ENCODE assay signal across 1 cellular context in the genomic region with DNA sequence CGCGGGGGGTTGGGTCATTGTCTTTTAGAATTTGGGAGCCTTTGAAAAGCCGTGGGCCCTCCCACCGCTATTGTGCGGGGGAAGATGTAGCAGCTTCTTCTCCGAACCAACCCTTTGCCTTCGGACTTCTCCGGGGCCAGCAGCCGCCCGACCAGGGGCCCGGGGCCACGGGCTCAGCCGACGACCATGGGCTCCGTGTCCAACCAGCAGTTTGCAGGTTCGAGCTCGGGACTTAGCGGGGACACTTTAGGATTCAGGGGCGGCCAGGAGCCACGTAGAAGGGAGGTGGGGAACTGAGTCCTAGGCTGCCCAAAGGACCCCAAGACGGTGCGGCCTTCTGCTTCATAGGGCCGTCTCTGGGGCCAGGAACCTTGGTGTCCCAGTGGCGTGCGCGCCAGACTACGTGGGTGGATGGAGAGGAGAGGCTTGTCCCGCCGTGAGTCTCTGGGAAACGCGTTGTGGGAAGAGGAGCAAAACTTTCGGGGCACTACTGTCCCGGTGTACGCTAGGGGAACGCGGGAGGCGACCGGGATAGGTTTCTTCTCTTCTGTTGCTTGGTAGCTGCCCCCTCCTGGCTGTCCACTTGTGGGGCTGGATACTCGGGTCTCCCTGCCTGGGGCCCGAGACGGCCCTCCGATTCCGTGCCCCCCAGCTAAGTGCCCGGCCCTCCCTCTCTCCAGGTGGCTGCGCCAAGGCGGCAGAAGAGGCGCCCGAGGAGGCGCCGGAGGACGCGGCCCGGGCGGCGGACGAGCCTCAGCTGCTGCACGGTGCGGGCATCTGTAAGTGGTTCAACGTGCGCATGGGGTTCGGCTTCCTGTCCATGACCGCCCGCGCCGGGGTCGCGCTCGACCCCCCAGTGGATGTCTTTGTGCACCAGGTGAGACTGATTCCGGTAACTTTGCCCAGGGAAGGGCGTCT.
TF ChIP-seq lines count a peak whose summit lies in the region.

A gene with protein sequence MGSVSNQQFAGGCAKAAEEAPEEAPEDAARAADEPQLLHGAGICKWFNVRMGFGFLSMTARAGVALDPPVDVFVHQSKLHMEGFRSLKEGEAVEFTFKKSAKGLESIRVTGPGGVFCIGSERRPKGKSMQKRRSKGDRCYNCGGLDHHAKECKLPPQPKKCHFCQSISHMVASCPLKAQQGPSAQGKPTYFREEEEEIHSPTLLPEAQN (plus strand): TSS at position 112 of the 918 bp plus-strand sequence. CDS start 75 bp downstream, at position 187.

TF ChIP-seq in WTC11, 78 proteins besides CTCF, POLR2A, EP300 and RAD21 (continued from another document):
- TF ChIP-seq NFATC4 (CRISPR knock-in tag; IDR thresholded peaks at IDR 0.05) = 0 out of 2 replicates have a peak, but pooled peaks have one; percentile 14
- TF ChIP-seq RELA (CRISPR knock-in tag; IDR thresholded peaks at IDR 0.05; ENCODE audit: borderline replicate concordance) = 0 out of 2 replicates have a peak, but pooled peaks have one; percentile 32
- TF ChIP-seq HMGA2 (CRISPR knock-in tag; IDR thresholded peaks at IDR 0.05) = no peak
- TF ChIP-seq, protein P1, sequence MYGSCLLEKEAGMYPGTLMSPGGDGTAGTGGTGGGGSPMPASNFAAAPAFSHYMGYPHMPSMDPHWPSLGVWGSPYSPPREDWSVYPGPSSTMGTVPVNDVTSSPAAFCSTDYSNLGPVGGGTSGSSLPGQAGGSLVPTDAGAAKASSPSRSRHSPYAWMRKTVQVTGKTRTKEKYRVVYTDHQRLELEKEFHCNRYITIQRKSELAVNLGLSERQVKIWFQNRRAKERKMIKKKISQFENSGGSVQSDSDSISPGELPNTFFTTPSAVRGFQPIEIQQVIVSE (CRISPR knock-in tag; IDR thresholded peaks at IDR 0.05; ENCODE audit: borderline replicate concordance) = no peak
- TF ChIP-seq CREM (CRISPR knock-in tag; IDR thresholded peaks at IDR 0.05) = no peak
- TF ChIP-seq TCF7 (CRISPR knock-in tag; IDR thresholded peaks at IDR 0.05; ENCODE audit: low read depth) = no peak
- peak; percentile 73; the same call in 1 of the 2 replicates for TF ChIP-seq SMAD3 (CRISPR knock-in tag; IDR thresholded peaks at IDR 0.05; ENCODE audit: borderline replicate concordance)
- TF ChIP-seq, protein P2, sequence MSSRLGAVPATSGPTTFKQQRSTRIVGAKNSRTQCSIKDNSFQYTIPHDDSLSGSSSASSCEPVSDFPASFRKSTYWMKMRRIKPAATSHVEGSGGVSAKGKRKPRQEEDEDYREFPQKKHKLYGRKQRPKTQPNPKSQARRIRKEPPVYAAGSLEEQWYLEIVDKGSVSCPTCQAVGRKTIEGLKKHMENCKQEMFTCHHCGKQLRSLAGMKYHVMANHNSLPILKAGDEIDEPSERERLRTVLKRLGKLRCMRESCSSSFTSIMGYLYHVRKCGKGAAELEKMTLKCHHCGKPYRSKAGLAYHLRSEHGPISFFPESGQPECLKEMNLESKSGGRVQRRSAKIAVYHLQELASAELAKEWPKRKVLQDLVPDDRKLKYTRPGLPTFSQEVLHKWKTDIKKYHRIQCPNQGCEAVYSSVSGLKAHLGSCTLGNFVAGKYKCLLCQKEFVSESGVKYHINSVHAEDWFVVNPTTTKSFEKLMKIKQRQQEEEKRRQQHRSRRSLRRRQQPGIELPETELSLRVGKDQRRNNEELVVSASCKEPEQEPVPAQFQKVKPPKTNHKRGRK (CRISPR knock-in tag; IDR thresholded peaks at IDR 0.05; ENCODE audit: borderline replicate concordance) = no peak
- TF ChIP-seq SOX15 (CRISPR knock-in tag; IDR thresholded peaks at IDR 0.05) = no peak
- no peak for TF ChIP-seq CREB1 (CRISPR knock-in tag; IDR thresholded peaks at IDR 0.05)
- TF ChIP-seq, protein P3, sequence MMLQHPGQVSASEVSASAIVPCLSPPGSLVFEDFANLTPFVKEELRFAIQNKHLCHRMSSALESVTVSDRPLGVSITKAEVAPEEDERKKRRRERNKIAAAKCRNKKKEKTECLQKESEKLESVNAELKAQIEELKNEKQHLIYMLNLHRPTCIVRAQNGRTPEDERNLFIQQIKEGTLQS (CRISPR knock-in tag; conservative IDR thresholded peaks at IDR 0.05) = no peak
- no peak for TF ChIP-seq NR3C1 (CRISPR knock-in tag; conservative IDR thresholded peaks at IDR 0.05; ENCODE audit: low read depth)
TF ChIP-seq in WTC11: peak in this region for 10.
